ENCODE assay signal across 21 cellular contexts in genomic region chr17:8490256-8491023, GRCh38.
"Had no signal": no experiment of that assay in that cellular context is flagged by ENCODE, and none has a peak within 500 bp of the region (broad histone marks: within the 10 kb centered on the region; RNA-seq: fewer than 3 reads in every experiment).

No MANE protein-coding gene starts in this region.

- H3K4me2 ChIP-seq: SK-N-SH had no signal

- H3K4me3 ChIP-seq: esophagus squamous epithelium, prostate gland, transverse colon had no signal

- DNase-seq: activated CD4-positive, alpha-beta T cell treated with anti-CD3 and anti-CD28 coated beads, Interleukin-2, amount 50 U/mL, for 4 hours; activated CD4-positive, CD25-positive, alpha-beta regulatory T cell treated with anti-CD3 and anti-CD28 coated beads, Interleukin-2, amount 50 U/mL, for 72 hours; activated naive CD4-positive, alpha-beta T cell treated with anti-CD3 and anti-CD28 coated beads, Interleukin-2, amount 50 U/mL, for 16 hours; activated T-cell treated with anti-CD3 and anti-CD28 coated beads for 4 hours; amniotic stem cell; esophagus squamous epithelium; glutamatergic neuron; hypothalamus; left ventricle myocardium superior; right cardiac atrium; SK-N-SH; small intestine; stimulated activated naive CD8-positive, alpha-beta T cell treated with anti-CD3 and anti-CD28 coated beads, Interleukin-15, Interleukin-2, amounts not matched to agents 100 U/mL and 50 U/mL, for 24 hours; T-cell; transverse colon had no signal

- H3K27ac Mint-ChIP-seq: activated T-helper 2 cell treated with anti-CD3 and anti-CD28 coated beads, Interferon-gamma antibody, Interleukin-2, Interleukin-4, amounts not matched to agents 10 μg/mL and 5 μg/mL and 100 μg/mL, durations not matched to agents 14 hours and 24 hours and 36 hours; dendritic cell treated with granulocyte-macrophage colony-stimulating factor and Interleukin-4, amounts not matched to agents 40 ng/mL and 50 ng/mL, for 4 days; memory B cell; natural killer cell treated with Interleukin-12 subunit alpha and Interleukin-12 subunit beta and Interleukin-15 and Interleukin-18, amount 100 ng/mL, for 72 hours; T-cell had no signal

- H3K4me1 ChIP-seq: esophagus squamous epithelium, prostate gland, transverse colon had no signal

- H3K4me3 Mint-ChIP-seq: dendritic cell treated with granulocyte-macrophage colony-stimulating factor and Interleukin-4, amounts not matched to agents 40 ng/mL and 50 ng/mL, for 4 days; memory B cell; natural killer cell treated with Interleukin-12 subunit alpha and Interleukin-12 subunit beta and Interleukin-15 and Interleukin-18, amount 100 ng/mL, for 72 hours; T-cell had no signal

- H3K27me3 ChIP-seq: brain microvascular endothelial cell, esophagus squamous epithelium, transverse colon had no signal

- ATAC-seq: left ventricle myocardium superior; natural killer cell treated with Interleukin-12 subunit alpha and Interleukin-12 subunit beta and Interleukin-15 and Interleukin-18, amount 100 ng/mL, for 72 hours; right cardiac atrium; stimulated activated naive CD8-positive, alpha-beta T cell treated with anti-CD3 and anti-CD28 coated beads, Interleukin-15, Interleukin-2, amounts not matched to agents 100 U/mL and 50 U/mL, for 24 hours; T-cell had no signal

- H3K4me1 Mint-ChIP-seq: memory B cell, T-cell had no signal

- H3K9me3 ChIP-seq: esophagus squamous epithelium, prostate gland, SK-N-SH, transverse colon had no signal

- H3K27me3 Mint-ChIP-seq: dendritic cell treated with granulocyte-macrophage colony-stimulating factor and Interleukin-4, amounts not matched to agents 40 ng/mL and 50 ng/mL, for 4 days; memory B cell; natural killer cell treated with Interleukin-12 subunit alpha and Interleukin-12 subunit beta and Interleukin-15 and Interleukin-18, amount 100 ng/mL, for 72 hours; T-cell had no signal

- H3K27ac ChIP-seq: brain microvascular endothelial cell, esophagus squamous epithelium, prostate gland, transverse colon had no signal

- H3K9me3 Mint-ChIP-seq: activated T-helper 2 cell treated with anti-CD3 and anti-CD28 coated beads, Interferon-gamma antibody, Interleukin-2, Interleukin-4, amounts not matched to agents 10 μg/mL and 5 μg/mL and 100 μg/mL, durations not matched to agents 14 hours and 24 hours and 36 hours; dendritic cell treated with granulocyte-macrophage colony-stimulating factor and Interleukin-4, amounts not matched to agents 40 ng/mL and 50 ng/mL, for 4 days; natural killer cell treated with Interleukin-12 subunit alpha and Interleukin-12 subunit beta and Interleukin-15 and Interleukin-18, amount 100 ng/mL, for 72 hours; T-cell had no signal

- H3K9ac ChIP-seq: SK-N-SH had no signal
